ENCODE assay signal across 26 cellular contexts in genomic region chr9:87800456-87800855, GRCh38.
"Had no signal": no experiment of that assay in that cellular context is flagged by ENCODE, and none has a peak within 500 bp of the region (broad histone marks: within the 10 kb centered on the region; RNA-seq: fewer than 3 reads in every experiment).

No MANE protein-coding gene starts in this region.

- H3K9me3 Mint-ChIP-seq: activated B cell treated with CpG ODN at 0.5 μM for 24 hours; activated CD4-positive, alpha-beta T cell treated with anti-CD3 and anti-CD28 coated beads, Interleukin-2, amount 10 ng/mL, durations not matched to agents 24 days and 14 days; activated naive CD4-positive, alpha-beta T cell treated with anti-CD3 and anti-CD28 coated beads, Interleukin-2, amount 50 U/mL, for 24 hours; activated T-cell treated with anti-CD3 and anti-CD28 coated beads, Interleukin-2, amount 50 U/mL, for 24 hours; activated T-helper 1 cell treated with anti-CD3 and anti-CD28 coated beads, Interleukin-12 subunit alpha, Interleukin-12 subunit beta, Interleukin-2, Interleukin-4 antibody, amounts not matched to agents 30 ng/mL and 10 ng/mL and 1 ng/mL, durations not matched to agents 14 hours and 24 hours and 36 hours had no signal

- H3K4me1 Mint-ChIP-seq: activated B cell treated with CpG ODN at 0.5 μM for 24 hours had no signal

- H3K27me3 Mint-ChIP-seq: activated B cell treated with CpG ODN at 0.5 μM for 24 hours had no signal

- H3K27ac Mint-ChIP-seq: activated B cell treated with CpG ODN at 0.5 μM for 24 hours; activated CD4-positive, alpha-beta T cell treated with anti-CD3 and anti-CD28 coated beads, Interleukin-2, amount 10 ng/mL, durations not matched to agents 24 days and 14 days; activated CD8-positive, alpha-beta memory T cell treated with anti-CD3 and anti-CD28 coated beads, Interleukin-2, amount 10 ng/mL, durations not matched to agents 7 days and 5 days; activated naive CD4-positive, alpha-beta T cell treated with anti-CD3 and anti-CD28 coated beads, Interleukin-2, amount 50 U/mL, for 24 hours; activated T-cell treated with anti-CD3 and anti-CD28 coated beads, Interleukin-2, amount 50 U/mL, for 24 hours; activated T-helper 1 cell treated with anti-CD3 and anti-CD28 coated beads, Interleukin-12 subunit alpha, Interleukin-12 subunit beta, Interleukin-2, Interleukin-4 antibody, amounts not matched to agents 30 ng/mL and 10 ng/mL and 1 ng/mL, durations not matched to agents 14 hours and 24 hours and 36 hours; T-helper 17 cell had no signal

- H3K36me3 Mint-ChIP-seq: activated CD8-positive, alpha-beta memory T cell treated with anti-CD3 and anti-CD28 coated beads, Interleukin-2, amount 10 ng/mL, durations not matched to agents 7 days and 5 days; activated naive CD4-positive, alpha-beta T cell treated with anti-CD3 and anti-CD28 coated beads, Interleukin-2, amount 50 U/mL, for 24 hours had no signal

- H3K4me3 Mint-ChIP-seq: activated B cell treated with CpG ODN at 0.5 μM for 24 hours; activated CD4-positive, alpha-beta T cell treated with anti-CD3 and anti-CD28 coated beads, Interleukin-2, amount 10 ng/mL, durations not matched to agents 24 days and 14 days; activated CD8-positive, alpha-beta memory T cell treated with anti-CD3 and anti-CD28 coated beads, Interleukin-2, amount 10 ng/mL, durations not matched to agents 7 days and 5 days; activated naive CD4-positive, alpha-beta T cell treated with anti-CD3 and anti-CD28 coated beads, Interleukin-2, amount 50 U/mL, for 24 hours; activated T-cell treated with anti-CD3 and anti-CD28 coated beads, Interleukin-2, amount 50 U/mL, for 24 hours; activated T-helper 1 cell treated with anti-CD3 and anti-CD28 coated beads, Interleukin-12 subunit alpha, Interleukin-12 subunit beta, Interleukin-2, Interleukin-4 antibody, amounts not matched to agents 30 ng/mL and 10 ng/mL and 1 ng/mL, durations not matched to agents 14 hours and 24 hours and 36 hours; T-helper 17 cell had no signal

- DNase-seq: activated B cell treated with CpG ODN at 0.5 μM for 24 hours; activated CD4-positive, alpha-beta T cell treated with anti-CD3 and anti-CD28 coated beads for 1 hour; activated CD4-positive, alpha-beta T cell treated with anti-CD3 and anti-CD28 coated beads, Interleukin-2, amount 10 ng/mL, durations not matched to agents 24 days and 14 days; activated CD4-positive, alpha-beta T cell treated with anti-CD3 and anti-CD28 coated beads, Interleukin-2, amount 50 U/mL, for 48 hours; activated CD8-positive, alpha-beta memory T cell treated with anti-CD3 and anti-CD28 coated beads, Interleukin-2, amount 10 ng/mL, durations not matched to agents 7 days and 5 days; activated effector memory CD4-positive, alpha-beta T cell treated with Interleukin-2 at 50 U/mL for 16 hours; activated naive CD4-positive, alpha-beta T cell; activated T-cell treated with anti-CD3 and anti-CD28 coated beads, Interleukin-2, amount 50 U/mL, for 24 hours; aorta; caudate nucleus; Karpas-422; MM.1S; NCI-H1105; NCI-H1436 treated with DMSO at 0.1 percent for 48 hours; NCI-H187; NCI-H2081; NCI-H2227 treated with DMSO at 0.1 percent for 48 hours; NCI-H446 treated with DMSO at 0.1 percent for 48 hours; NCI-H524 treated with DMSO at 0.1 percent for 48 hours; NCI-H774; Peyer's patch; SHP77; T-helper 17 cell; T-helper 9 cell had no signal
